ENCODE assay signal across 13 cellular contexts in genomic region chr3:79056498-79056897, GRCh38.
DNase-seq lines count a peak whose midpoint lies in the region; ATAC-seq and TF ChIP-seq lines count a peak whose summit lies in the region.
"Had no signal": no experiment of that assay in that cellular context is flagged by ENCODE, and none has a peak within 500 bp of the region (broad histone marks: within the 10 kb centered on the region; RNA-seq: fewer than 3 reads in every experiment).

No MANE protein-coding gene starts in this region.

- H3K36me3 ChIP-seq in A673 (ENCODE audit: insufficient read depth, low read length, poor library complexity, severe bottlenecking) = no peaks in the 10 kb centered on the region
- no peaks in the 10 kb centered on the region for H3K36me3 ChIP-seq in BE2C
- H3K36me3 ChIP-seq: BLaER1, HAP-1 had no signal

- no peak overlapping the region for H3K4me3 ChIP-seq in A673 (ENCODE audit: low read depth, low read length, poor library complexity, severe bottlenecking)
- H3K4me3 ChIP-seq in BE2C (ENCODE audit: low read depth, low read length) = no peak overlapping the region; the same call in 1 of the 2 replicates
- H3K4me3 ChIP-seq: A549, BLaER1, HAP-1 had no signal

- CTCF ChIA-PET in A673 (lab: Charles Lee) = no interaction called here

- peak; percentile 44 for DNase-seq in A673 (ENCODE audit: low spot score)
- DNase-seq in BE2C = peak; percentile 83
- DNase-seq in NCI-H446 (lab: John Stamatoyannopoulos, UW) = peak; percentile 66 to 83
- DNase-seq in left kidney (ENCODE audit: low read depth, low spot score) = peak; percentile 28
- DNase-seq in left cardiac atrium = no peak
- DNase-seq: CD4-positive, CD25-positive, alpha-beta regulatory T cell; DMS79; HFFc6 had no signal

- POLR2A ChIA-PET in A673 (lab: Charles Lee; ENCODE audit: low non-redundant PET) = no interaction called here

- intact Hi-C loops in A673 (cut with micrococcal nuclease; ENCODE audit: unreplicated experiment) = no loop called here
- intact Hi-C loops in left cardiac atrium (cut with DNase I) = no loop called here

- TF ChIP-seq CTCF in A673 (conservative IDR thresholded peaks at IDR 0.05; ENCODE audit: low read depth, low read length) (no peak), BE2C (IDR thresholded peaks at IDR 0.05; ENCODE audit: low read depth, low read length) (no peak)

- H3K27me3 ChIP-seq in A673 (replicated peaks; ENCODE audit: insufficient read depth, low read depth, low read length, poor library complexity) (no peaks in the 10 kb centered on the region), BE2C (no peaks in the 10 kb centered on the region)
- H3K27me3 ChIP-seq: BLaER1 had no signal

- H3K9me3 ChIP-seq in A673 (ENCODE audit: low read depth, low read length, poor library complexity, severe bottlenecking) (no peaks in the 10 kb centered on the region), BE2C (peaks cover 4% of the 10 kb centered on the region; the same call in 1 of the 2 replicates)
- H3K9me3 ChIP-seq: A549 had no signal

- no peak for ATAC-seq in HG03135 (IDR thresholded peaks at IDR 0.05; ENCODE audit: unreplicated experiment)
- no peak for ATAC-seq in left cardiac atrium
- ATAC-seq: A549 had no signal

- BruUV-seq in A673 (replicated peaks; lab: Mats Ljungman, UMichigan) = no TSS peak

- no peak overlapping the region for H3K27ac ChIP-seq in A673 (ENCODE audit: low read depth, low read length, poor library complexity, severe bottlenecking)
- H3K27ac ChIP-seq: A549, BLaER1, HL-60 had no signal

- H3K4me1 ChIP-seq in A673 (ENCODE audit: insufficient read depth, low read length, poor library complexity, severe bottlenecking) (no peaks in the 10 kb centered on the region), BE2C (peaks cover 18% of the 10 kb centered on the region)
- H3K4me1 ChIP-seq: A549, BLaER1, HAP-1 had no signal
